In the genomic region with DNA sequence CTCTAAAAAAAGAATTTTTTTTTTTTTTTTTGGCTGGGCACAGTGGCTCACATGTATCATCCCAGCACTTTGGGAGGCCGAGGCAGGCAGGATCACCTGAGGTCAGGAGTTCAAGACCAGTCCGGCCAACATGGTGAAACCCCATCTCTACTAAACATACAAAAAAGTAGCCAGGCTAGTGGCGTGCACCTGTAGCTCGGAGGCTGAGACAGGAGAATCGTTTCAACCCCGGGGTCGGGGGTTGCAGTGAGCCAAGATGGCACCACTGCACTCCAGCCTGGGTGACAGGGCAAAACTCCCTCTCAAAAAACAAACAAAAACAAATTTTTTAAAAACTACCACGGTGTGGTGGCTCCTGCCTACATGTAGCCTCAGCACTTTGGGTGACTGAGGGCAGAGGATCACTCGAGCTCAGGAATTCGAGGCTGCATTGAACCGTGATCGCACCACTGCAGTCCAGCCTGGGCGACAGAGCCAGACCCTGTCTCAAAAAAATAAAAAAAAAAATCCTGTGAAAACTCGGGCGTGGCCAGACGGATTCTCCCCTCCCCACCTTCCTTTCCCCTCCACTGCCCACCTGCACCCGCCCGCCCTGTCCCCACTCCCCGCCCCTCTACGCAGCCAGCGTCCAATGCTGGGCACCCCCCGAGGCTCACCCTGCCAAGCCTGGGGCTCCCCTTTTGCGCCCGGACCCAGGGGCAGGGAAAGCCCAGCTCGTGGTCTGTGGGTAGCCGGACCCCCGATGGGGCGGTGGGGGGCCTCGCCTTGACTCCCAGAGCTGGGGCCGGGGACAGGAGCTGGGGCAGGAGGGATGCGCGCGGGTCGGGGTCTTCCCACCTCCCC, we compare ENCODE assay signal across 8 cellular contexts. TPM values are rescaled to one million over a fixed set of nuclear protein-coding genes. Genes with fewer than 3 reads are reported as not detected.
DNase-seq lines count a peak whose midpoint lies in the region; ATAC-seq, FAIRE-seq and TF ChIP-seq lines count a peak whose summit lies in the region.

No MANE protein-coding gene starts in this region.

- H3F3A ChIP-seq in GM23338 (replicated peaks; ENCODE audit: low read depth), result no peaks in the 10 kb centered on the region; the same call in 1 of the 2 replicates

- peaks cover 26% of the 10 kb centered on the region for H3K4me1 ChIP-seq in GM23338 (ENCODE audit: insufficient read depth)
- peaks cover 3% of the 10 kb centered on the region for H3K4me1 ChIP-seq in colonic mucosa
- peaks cover 80% of the 10 kb centered on the region for H3K4me1 ChIP-seq in mononuclear cell (ENCODE audit: insufficient read depth, low read length)
- H3K4me1 ChIP-seq in aorta (ENCODE audit: control insufficient read depth in 1 of 2, insufficient read depth in 2 of 2, low read length in 2 of 2), result no peaks in the 10 kb centered on the region

- intact Hi-C loops in colonic mucosa (cut with DNase I), result no loop called here
- intact Hi-C loops in aorta (cut with DNase I), result no loop called here

- H2AFZ ChIP-seq in GM23338, result peak overlapping the region; percentile 85; the same call in 1 of the 2 replicates

- H3K9ac ChIP-seq in colonic mucosa (ENCODE audit: low read depth in 2 of 2, low read length in 2 of 2), result peak overlapping the region in 1 of 2 donors; percentile 79

- no peaks in the 10 kb centered on the region for H3K36me3 ChIP-seq in GM23338 (ENCODE audit: insufficient read depth)
- H3K36me3 ChIP-seq in colonic mucosa, result no peaks in the 10 kb centered on the region
- H3K36me3 ChIP-seq in aorta (ENCODE audit: control insufficient read depth in 1 of 2, insufficient read depth in 2 of 2, low read length in 1 of 2), result no peaks in the 10 kb centered on the region

- peaks cover 29% of the 10 kb centered on the region for H3K4me1 Mint-ChIP-seq in GM23338

- H3K4me3 Mint-ChIP-seq in GM23338, result peak overlapping the region; percentile 77

- H3K27ac ChIP-seq in GM23338 (ENCODE audit: low read depth) (no peak overlapping the region), colonic mucosa (peak overlapping the region; percentile 67), aorta (ENCODE audit: low read depth in 1 of 2, low read length in 2 of 2) (no peak overlapping the region)

- peak overlapping the region; percentile 85 for H3K4me3 ChIP-seq in GM23338
- peak overlapping the region; percentile 82 for H3K4me3 ChIP-seq in colonic mucosa
- H3K4me3 ChIP-seq in mononuclear cell (ENCODE audit: low read length), result peak overlapping the region; percentile 70
- peak overlapping the region; percentile 54 to 73 for H3K4me3 ChIP-seq in aorta (ENCODE audit: low read length in 2 of 2)

- 19 to 22% methylated on average over 32 to 34 of the region's 34 CpGs for WGBS in aorta, 2 donors

- no peak overlapping the region for H3K27ac Mint-ChIP-seq in GM23338

- ATAC-seq in GM23338, result peak; percentile 38
- ATAC-seq in aorta (ENCODE audit: low FRiP score), result peak; percentile 60

- no peaks in the 10 kb centered on the region for H3K9me3 Mint-ChIP-seq in GM23338

- H3K4me2 ChIP-seq in GM23338, result peak overlapping the region; percentile 88

- no peaks in the 10 kb centered on the region for H4K20me1 ChIP-seq in GM23338 (replicated peaks; ENCODE audit: insufficient read depth)

- H3K36me3 Mint-ChIP-seq in GM23338 (ENCODE audit: low read depth), result peaks cover 4% of the 10 kb centered on the region

- H3K9me2 ChIP-seq in GM23338 (ENCODE audit: insufficient read depth), result no peaks in the 10 kb centered on the region

- peak; percentile 65 for FAIRE-seq in GM12892 (lab: Jason Lieb, UNC)

- in situ Hi-C loops in GM13976 (cut with MboI; ENCODE audit: low sequenced_read_pairs, unreplicated experiment), result no loop called here

- 0 out of 2 replicates have a peak, but pooled peaks cover 7% of the 10 kb centered on the region for H3K79me2 ChIP-seq in GM23338 (replicated peaks; ENCODE audit: insufficient read depth)

- no peaks in the 10 kb centered on the region for H3K27me3 ChIP-seq in GM23338 (ENCODE audit: insufficient read depth)
- H3K27me3 ChIP-seq in colonic mucosa, result no peaks in the 10 kb centered on the region
- no peaks in the 10 kb centered on the region for H3K27me3 ChIP-seq in mononuclear cell (ENCODE audit: insufficient read depth, low read length)
- no peaks in the 10 kb centered on the region for H3K27me3 ChIP-seq in aorta (ENCODE audit: control insufficient read depth in 1 of 2, insufficient read depth in 2 of 2, low read length in 1 of 2)

- H3K27me3 Mint-ChIP-seq in GM23338 (ENCODE audit: insufficient read depth, low read depth, poor library complexity), result peaks cover 18% of the 10 kb centered on the region

- H3K9me3 ChIP-seq in colonic mucosa (no peaks in the 10 kb centered on the region), mononuclear cell (ENCODE audit: low read depth, low read length) (no peaks in the 10 kb centered on the region), aorta (ENCODE audit: control insufficient read depth, low read length) (no peaks in the 10 kb centered on the region)

- DNase-seq in GM12892 (ENCODE audit: insufficient read length) (no peak), GM23338 (ENCODE audit: low spot score) (no peak), NCI-H2227 treated with DMSO at 0.1 percent for 48 hours (lab: John Stamatoyannopoulos, UW) (peak; percentile 9), colonic mucosa (no peak), aorta (no peak), GM13976 (ENCODE audit: low spot score) (no peak), HuH-7 (ENCODE audit: low spot score) (no peak)

- TF ChIP-seq POLR2A in GM12892 (IDR thresholded peaks at IDR 0.05; ENCODE audit: low read depth, low read length), result no peak

- TF ChIP-seq CTCF in GM23338 (conservative IDR thresholded peaks at IDR 0.05; ENCODE audit: low read depth in 2 of 2), result no peak
- no peak for TF ChIP-seq CTCF in colonic mucosa (IDR thresholded peaks at IDR 0.05)
- no peak for TF ChIP-seq CTCF in GM13976 (IDR thresholded peaks at IDR 0.05; ENCODE audit: borderline replicate concordance, control extremely low read depth, extremely low read depth, insufficient read depth, missing control alignments)

TF ChIP-seq in GM23338, 12 proteins besides CTCF, POLR2A, EP300 and RAD21 (continues in another document):
- TF ChIP-seq, protein P1, sequence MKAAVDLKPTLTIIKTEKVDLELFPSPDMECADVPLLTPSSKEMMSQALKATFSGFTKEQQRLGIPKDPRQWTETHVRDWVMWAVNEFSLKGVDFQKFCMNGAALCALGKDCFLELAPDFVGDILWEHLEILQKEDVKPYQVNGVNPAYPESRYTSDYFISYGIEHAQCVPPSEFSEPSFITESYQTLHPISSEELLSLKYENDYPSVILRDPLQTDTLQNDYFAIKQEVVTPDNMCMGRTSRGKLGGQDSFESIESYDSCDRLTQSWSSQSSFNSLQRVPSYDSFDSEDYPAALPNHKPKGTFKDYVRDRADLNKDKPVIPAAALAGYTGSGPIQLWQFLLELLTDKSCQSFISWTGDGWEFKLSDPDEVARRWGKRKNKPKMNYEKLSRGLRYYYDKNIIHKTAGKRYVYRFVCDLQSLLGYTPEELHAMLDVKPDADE (IDR thresholded peaks at IDR 0.05), result no peak
- no peak for TF ChIP-seq EZH2 (IDR thresholded peaks at IDR 0.05; ENCODE audit: low read depth, unreplicated experiment)
- no peak for TF ChIP-seq EZH2phosphoT487 (IDR thresholded peaks at IDR 0.05; ENCODE audit: unreplicated experiment)

RNA-seq across cellular contexts. Expression of gene ORAI2, which starts 0.7 kb away (rescaled TPM):
- polyA plus RNA-seq in GM12892 (2012; ENCODE audit: missing spikeins), result 11.9 TPM
- 21.7 and 33.8 TPM in 2 replicates for total RNA-seq in GM23338 (2014; rRNA removed; shearing (Covaris generic))
- polyA plus RNA-seq in GM23338 (2016; fragmentation: Nextera tagmentation; extraction: Ambion mirVana) (6.6 and 8.6 TPM in 2 replicates), aorta (1 to 10 TPM; 3.1 to 7.4 TPM)
- total RNA-seq in colonic mucosa (1 to 10 TPM; 3.3 to 5.5 TPM), mononuclear cell (33.7 TPM), aorta (10 to 100 TPM; 17.8 to 25.5 TPM)

RNA-seq across cellular contexts. Expression of gene ALKBH4, which starts 32.0 kb away (rescaled TPM):
- polyA plus RNA-seq in GM12892 (2012; ENCODE audit: missing spikeins), result 3.7 TPM
- total RNA-seq in GM23338 (2014; rRNA removed; shearing (Covaris generic)), result 31.0 and 45.0 TPM in 2 replicates
- 17.7 and 20.0 TPM in 2 replicates for polyA plus RNA-seq in GM23338 (2016; fragmentation: Nextera tagmentation; extraction: Ambion mirVana)
- 10 to 100 TPM in 1 of 2 donors, 1 to 10 TPM in 1; 9.7 to 14.1 TPM for total RNA-seq in colonic mucosa
- 6.5 TPM for total RNA-seq in mononuclear cell
- total RNA-seq in aorta, result 1 to 10 TPM; 6.1 to 8.7 TPM
- polyA plus RNA-seq in aorta, result 10 to 100 TPM in 1 of 2 donors, 1 to 10 TPM in 1; 9.1 to 10.2 TPM

RNA-seq across cellular contexts. Expression of gene LRWD1, which starts 32.1 kb away (rescaled TPM):
- 7.2 TPM for polyA plus RNA-seq in GM12892 (2012; ENCODE audit: missing spikeins)
- total RNA-seq in GM23338 (2014; rRNA removed; shearing (Covaris generic)), result 43.3 and 55.2 TPM in 2 replicates
- 24.0 and 28.1 TPM in 2 replicates for polyA plus RNA-seq in GM23338 (2016; fragmentation: Nextera tagmentation; extraction: Ambion mirVana)
- 10 to 100 TPM; 11.4 to 19.6 TPM for total RNA-seq in colonic mucosa
- total RNA-seq in mononuclear cell, result 7.0 TPM
- total RNA-seq in aorta, result 1 to 10 TPM; 8.6 to 9.4 TPM
- 10 to 100 TPM; 13.4 to 16.5 TPM for polyA plus RNA-seq in aorta

RNA-seq across cellular contexts. Expression of gene PRKRIP1, which starts 36.5 kb away (rescaled TPM):
- polyA plus RNA-seq in GM12892 (2012; ENCODE audit: missing spikeins), result 25.2 TPM
- 25.4 and 29.1 TPM in 2 replicates for total RNA-seq in GM23338 (2014; rRNA removed; shearing (Covaris generic))
- polyA plus RNA-seq in GM23338 (2016; fragmentation: Nextera tagmentation; extraction: Ambion mirVana) (24.8 and 25.5 TPM in 2 replicates), aorta (10 to 100 TPM; 14.9 to 66.5 TPM)
- total RNA-seq in colonic mucosa (10 to 100 TPM; 15.1 to 19.4 TPM), mononuclear cell (30.7 TPM), aorta (10 to 100 TPM; 19.0 to 26.0 TPM)

RNA-seq across cellular contexts. Expression of gene POLR2J, which starts 46.0 kb away (rescaled TPM):
- polyA plus RNA-seq in GM12892 (2012; ENCODE audit: missing spikeins), result 60.1 TPM
- total RNA-seq in GM23338 (2014; rRNA removed; shearing (Covaris generic)), result 32.2 and 39.0 TPM in 2 replicates
- 167 and 190 TPM in 2 replicates for polyA plus RNA-seq in GM23338 (2016; fragmentation: Nextera tagmentation; extraction: Ambion mirVana)
- 10 to 100 TPM; 43.0 to 49.2 TPM for total RNA-seq in colonic mucosa
- total RNA-seq in mononuclear cell, result 31.6 TPM
- total RNA-seq in aorta, result 10 to 100 TPM; 29.6 to 35.9 TPM
- 10 to 100 TPM; 90.0 to 92.9 TPM for polyA plus RNA-seq in aorta
